Comparison of ENCODE assay signal across 26 cellular contexts in the genomic region with DNA sequence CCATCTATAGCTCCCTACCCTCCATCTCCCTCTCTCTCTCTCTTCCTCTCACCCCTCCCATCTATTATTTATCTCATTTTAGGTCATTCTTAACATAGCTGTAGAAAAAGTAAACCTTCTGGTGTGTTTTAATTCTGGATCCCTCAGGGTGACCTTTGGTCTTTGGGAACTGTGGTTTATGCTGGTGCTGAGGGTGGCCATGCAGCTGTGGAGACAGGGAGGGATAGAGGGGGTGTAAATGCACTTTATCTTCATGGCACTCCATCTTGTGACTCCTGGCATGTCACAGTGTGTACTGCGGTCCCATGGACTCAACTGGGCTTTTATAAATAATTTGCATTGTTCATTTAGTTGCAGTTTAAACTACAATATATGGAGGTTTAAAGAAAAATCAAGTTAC. TPM values are rescaled to one million over a fixed set of nuclear protein-coding genes. Genes with fewer than 3 reads are reported as not detected.
DNase-seq lines count a peak whose midpoint lies in the region; ATAC-seq, FAIRE-seq and TF ChIP-seq lines count a peak whose summit lies in the region.
"Had no signal": no experiment of that assay in that cellular context is flagged by ENCODE, and none has a peak within 500 bp of the region (broad histone marks: within the 10 kb centered on the region; RNA-seq: fewer than 3 reads in every experiment).

No MANE protein-coding gene starts in this region.

- peaks cover 2% of the 10 kb centered on the region for H3K9me3 Mint-ChIP-seq in activated CD4-positive, alpha-beta T cell treated with anti-CD3 and anti-CD28 coated beads, Interleukin-2, amount 10 ng/mL, durations not matched to agents 24 days and 14 days
- peaks cover 2% of the 10 kb centered on the region for H3K9me3 Mint-ChIP-seq in astrocyte (ENCODE audit: unreplicated experiment)
- H3K9me3 Mint-ChIP-seq: CD4-positive, alpha-beta T cell; CD8-positive, alpha-beta memory T cell; GM23338; H9 had no signal

- TF ChIP-seq CTCF in IMR-90 (conservative IDR thresholded peaks at IDR 0.05; ENCODE audit: low read depth, low read length) (no peak), astrocyte (IDR thresholded peaks at IDR 0.05; ENCODE audit: insufficient read depth, low read depth, low read length) (no peak), testis (IDR thresholded peaks at IDR 0.05) (no peak)

- H3K79me2 ChIP-seq in astrocyte (ENCODE audit: insufficient read depth, low read length) = no peaks in the 10 kb centered on the region

- no peak for FAIRE-seq in astrocyte (lab: Jason Lieb, UNC)
- FAIRE-seq: A549, D721Med, GM12878 had no signal

- H3K4me3 ChIP-seq in IMR-90 (ENCODE audit: insufficient read depth, low read depth, low read length) (no peak overlapping the region), astrocyte (ENCODE audit: insufficient read depth, low read depth, low read length) (no peak overlapping the region), testis (no peak overlapping the region)
- H3K4me3 ChIP-seq: A549; BLaER1 treated with 17β-estradiol and CSF1 and Interleukin-3, amounts not matched to agents 10 nM and 100 nM; GM12878; GM23338 had no signal

- no peak overlapping the region for H2BK20ac ChIP-seq in IMR-90 (ENCODE audit: low read depth, low read length)

- dilution Hi-C loops in IMR-90 (cut with HindIII; ENCODE audit: low sequenced_read_pairs, unreplicated experiment) = no loop called here

- in situ Hi-C loops in IMR-90 (cut with MboI; ENCODE audit: low sequenced_read_pairs) = no loop called here

- no peak for DNase-seq in activated CD4-positive, alpha-beta T cell treated with anti-CD3 and anti-CD28 coated beads, Interleukin-2, amount 10 ng/mL, durations not matched to agents 24 days and 14 days
- DNase-seq in activated CD4-positive, alpha-beta T cell treated with anti-CD3 and anti-CD28 coated beads for 48 hours = no peak
- DNase-seq in IMR-90 = peak; percentile 20
- no peak for DNase-seq in astrocyte (ENCODE audit: low read depth)
- peak; percentile 32 for DNase-seq in myocyte (ENCODE audit: low read depth)
- DNase-seq in testis = no peak
- no peak for DNase-seq in cerebellar cortex (ENCODE audit: low spot score)
- DNase-seq: ACHN; AML-193; BE2C; CD4-positive, alpha-beta T cell; CD8-positive, alpha-beta memory T cell; DMS 273 treated with DMSO at 0.1 percent for 48 hours; DMS79; EL; GDM1; H9 had no signal

- peak overlapping the region; percentile 35; the same call in 1 of the 2 replicates for H3K4ac ChIP-seq in IMR-90 (ENCODE audit: low read depth, low read length)

- H3K27ac Mint-ChIP-seq in activated CD4-positive, alpha-beta T cell treated with anti-CD3 and anti-CD28 coated beads, Interleukin-2, amount 10 ng/mL, durations not matched to agents 24 days and 14 days = peak overlapping the region; percentile 39
- peak overlapping the region; percentile 43 for H3K27ac Mint-ChIP-seq in astrocyte (ENCODE audit: unreplicated experiment)
- H3K27ac Mint-ChIP-seq: CD14-positive monocyte; CD4-positive, alpha-beta T cell; CD8-positive, alpha-beta memory T cell; GM23338; H9 had no signal

- H2BK15ac ChIP-seq in IMR-90 (ENCODE audit: low read depth, low read length) = no peak overlapping the region

- H3K4me2 ChIP-seq in IMR-90 (ENCODE audit: low read depth, low read length) = no peak overlapping the region
- H3K4me2 ChIP-seq in astrocyte (ENCODE audit: low read length) = no peak overlapping the region
- H3K4me2 ChIP-seq: A549, GM23338 had no signal

- H3K27ac ChIP-seq in IMR-90 (ENCODE audit: insufficient read depth, low read length) (no peak overlapping the region), astrocyte (ENCODE audit: low read depth, low read length) (no peak overlapping the region), testis (no peak overlapping the region)
- H3K27ac ChIP-seq: 22Rv1; A549; BLaER1 treated with 17β-estradiol and CSF1 and Interleukin-3, amounts not matched to agents 10 nM and 100 nM had no signal

- no peak overlapping the region for H3K56ac ChIP-seq in IMR-90 (ENCODE audit: extremely low read depth, insufficient read depth, low read length)

- no TSS peak for BruUV-seq in IMR-90 (replicated peaks; lab: Mats Ljungman, UMichigan)

- POLR2A ChIA-PET in IMR-90 (lab: Charles Lee; ENCODE audit: unreplicated experiment) = interaction anchor here (0.6 kb wide), 1 partner anchor 22 kb away, joined by 3 read pairs; no protein-coding TSS in a partner anchor

- H2BK5ac ChIP-seq in IMR-90 (ENCODE audit: low read depth, low read length, poor library complexity, severe bottlenecking) = no peak overlapping the region

- no peak for TF ChIP-seq POLR2A in IMR-90 (IDR thresholded peaks at IDR 0.05; ENCODE audit: low read depth, low read length)
- TF ChIP-seq POLR2A in testis (IDR thresholded peaks at IDR 0.05) = no peak

- H3K36me3 Mint-ChIP-seq in activated CD4-positive, alpha-beta T cell treated with anti-CD3 and anti-CD28 coated beads, Interleukin-2, amount 10 ng/mL, durations not matched to agents 24 days and 14 days (ENCODE audit: low read depth) = no peaks in the 10 kb centered on the region
- H3K36me3 Mint-ChIP-seq in astrocyte (ENCODE audit: low read depth, unreplicated experiment) = no peaks in the 10 kb centered on the region
- H3K36me3 Mint-ChIP-seq: CD14-positive monocyte; CD8-positive, alpha-beta memory T cell had no signal

- H2AK5ac ChIP-seq in IMR-90 (ENCODE audit: low read depth, low read length) = peak overlapping the region; percentile 83; the same call in 1 of the 2 replicates

- WGBS in IMR-90 (ENCODE audit: extremely low coverage in 2 of 2, insufficient read length in 1 of 2), 2 experiments = no CpG with 5 or more reads among the region's 1 CpG
- WGBS in testis, 2 donors = 80 to 81% methylated on average over 1 of the region's 1 CpG

- intact Hi-C loops in activated CD4-positive, alpha-beta T cell treated with anti-CD3 and anti-CD28 coated beads, Interleukin-2, amount 10 ng/mL, durations not matched to agents 24 days and 14 days (cut with micrococcal nuclease) = loop anchor here (5.0 kb wide), 1 partner anchor 292 kb away; no protein-coding TSS in a partner anchor
- intact Hi-C loops in IMR-90 (cut with micrococcal nuclease) (no loop called here), testis (cut with DNase I; ENCODE audit: low total_unique reads) (no loop called here)

- peak; percentile 53 for ATAC-seq in IMR-90 (ENCODE audit: low read depth)
- ATAC-seq in HG03342 (IDR thresholded peaks at IDR 0.05; ENCODE audit: unreplicated experiment) = no peak
- ATAC-seq: A549, GM12878, GM23338, HCT116 had no signal

- H2BK120ac ChIP-seq in IMR-90 (ENCODE audit: low read depth, low read length) = no peak overlapping the region

- H4K5ac ChIP-seq in IMR-90 (ENCODE audit: low read depth, low read length) = no peak overlapping the region

- no peak overlapping the region for H4K8ac ChIP-seq in IMR-90 (ENCODE audit: low read depth in 2 of 2, low read length in 2 of 2)

- TF ChIP-seq RAD21 in IMR-90 (IDR thresholded peaks at IDR 0.05; ENCODE audit: low read length) = no peak

- H3K4me1 ChIP-seq in IMR-90 (ENCODE audit: control insufficient read depth, insufficient read depth, low read length) = peaks cover 9% of the 10 kb centered on the region
- H3K4me1 ChIP-seq in astrocyte (ENCODE audit: insufficient read depth, low read length) = no peaks in the 10 kb centered on the region
- H3K4me1 ChIP-seq in testis = no peaks in the 10 kb centered on the region
- H3K4me1 ChIP-seq: A549, BE2C had no signal

- H3K4me1 Mint-ChIP-seq in activated CD4-positive, alpha-beta T cell treated with anti-CD3 and anti-CD28 coated beads, Interleukin-2, amount 10 ng/mL, durations not matched to agents 24 days and 14 days = peaks cover 27% of the 10 kb centered on the region
- peaks cover 8% of the 10 kb centered on the region for H3K4me1 Mint-ChIP-seq in astrocyte (ENCODE audit: low read depth, unreplicated experiment)
- H3K4me1 Mint-ChIP-seq: GM23338, H9 had no signal

- H2AFZ ChIP-seq in IMR-90 (replicated peaks; ENCODE audit: low read length, poor library complexity) = no peak overlapping the region
- no peak overlapping the region for H2AFZ ChIP-seq in astrocyte (ENCODE audit: low read depth, low read length)
- H2AFZ ChIP-seq: GM23338 had no signal

- no peaks in the 10 kb centered on the region for H3K79me1 ChIP-seq in IMR-90 (ENCODE audit: low read depth in 1 of 2, low read length in 2 of 2)

- no peaks in the 10 kb centered on the region for H3K9me1 ChIP-seq in IMR-90 (ENCODE audit: insufficient read depth, low read length)

- no peaks in the 10 kb centered on the region for H4K20me1 ChIP-seq in IMR-90 (ENCODE audit: insufficient read depth, low read length)
- H4K20me1 ChIP-seq in astrocyte (ENCODE audit: insufficient read depth, low read length) = no peaks in the 10 kb centered on the region
- H4K20me1 ChIP-seq: BLaER1 treated with 17β-estradiol and CSF1 and Interleukin-3, amounts not matched to agents 10 nM and 100 nM had no signal

- H3K27me3 Mint-ChIP-seq in activated CD4-positive, alpha-beta T cell treated with anti-CD3 and anti-CD28 coated beads, Interleukin-2, amount 10 ng/mL, durations not matched to agents 24 days and 14 days = no peaks in the 10 kb centered on the region
- no peaks in the 10 kb centered on the region for H3K27me3 Mint-ChIP-seq in astrocyte (ENCODE audit: low read depth, unreplicated experiment)
- H3K27me3 Mint-ChIP-seq: CD4-positive, alpha-beta T cell; CD8-positive, alpha-beta memory T cell had no signal

- H3K23ac ChIP-seq in IMR-90 (ENCODE audit: low read depth, low read length) = no peak overlapping the region

- H3K27me3 ChIP-seq in IMR-90 (ENCODE audit: control insufficient read depth, insufficient read depth, low read length) (no peaks in the 10 kb centered on the region), astrocyte (ENCODE audit: insufficient read depth, low read length) (no peaks in the 10 kb centered on the region), testis (no peaks in the 10 kb centered on the region)
- H3K27me3 ChIP-seq: BE2C; BLaER1 treated with 17β-estradiol and CSF1 and Interleukin-3, amounts not matched to agents 10 nM and 100 nM had no signal

- 0 out of 2 replicates have a peak overlapping the region, but pooled peaks have one; percentile 10 for H3K14ac ChIP-seq in IMR-90 (replicated peaks; ENCODE audit: low read depth, low read length)

- no peak overlapping the region for H3K18ac ChIP-seq in IMR-90 (ENCODE audit: low read depth, low read length)

- H2AK9ac ChIP-seq in IMR-90 (replicated peaks; ENCODE audit: low read depth, low read length, poor library complexity) = no peak overlapping the region

- no peak overlapping the region for H3K4me3 Mint-ChIP-seq in activated CD4-positive, alpha-beta T cell treated with anti-CD3 and anti-CD28 coated beads, Interleukin-2, amount 10 ng/mL, durations not matched to agents 24 days and 14 days
- no peak overlapping the region for H3K4me3 Mint-ChIP-seq in astrocyte (ENCODE audit: unreplicated experiment)
- H3K4me3 Mint-ChIP-seq: CD14-positive monocyte; CD4-positive, alpha-beta T cell; CD8-positive, alpha-beta memory T cell; GM23338; H9 had no signal

- H3K36me3 ChIP-seq in IMR-90 (ENCODE audit: control insufficient read depth, insufficient read depth, low read length) (no peaks in the 10 kb centered on the region), astrocyte (ENCODE audit: insufficient read depth, low read length) (no peaks in the 10 kb centered on the region), testis (ENCODE audit: low read depth, missing control alignments) (no peaks in the 10 kb centered on the region)
- H3K36me3 ChIP-seq: BE2C; BLaER1 treated with 17β-estradiol and CSF1 and Interleukin-3, amounts not matched to agents 10 nM and 100 nM had no signal

- H3K9ac ChIP-seq in IMR-90 (ENCODE audit: low read depth, low read length) (no peak overlapping the region), astrocyte (ENCODE audit: low read length) (no peak overlapping the region)
- H3K9ac ChIP-seq: BLaER1 treated with 17β-estradiol and CSF1 and Interleukin-3, amounts not matched to agents 10 nM and 100 nM had no signal

- CTCF ChIA-PET in IMR-90 (lab: Yijun Ruan, JAX) = interaction anchor here (1.2 kb wide), 1 partner anchor 517 kb away, joined by 3 read pairs; no protein-coding TSS in a partner anchor

- H3K9me3 ChIP-seq in IMR-90 (ENCODE audit: control insufficient read depth, insufficient read depth, low read length) = no peaks in the 10 kb centered on the region
- no peaks in the 10 kb centered on the region for H3K9me3 ChIP-seq in astrocyte (ENCODE audit: insufficient read depth, low read depth, low read length)
- H3K9me3 ChIP-seq in testis = no peaks in the 10 kb centered on the region
- H3K9me3 ChIP-seq: A549, BE2C had no signal

- no peak overlapping the region for H4K91ac ChIP-seq in IMR-90 (ENCODE audit: insufficient read depth, low read depth, low read length)

RNA-seq across cellular contexts. Expression of a gene that starts 50.2 kb away (rescaled TPM):
- 100 and 101 TPM in 2 replicates for total RNA-seq in activated CD4-positive, alpha-beta T cell treated with anti-CD3 and anti-CD28 coated beads, Interleukin-2, amount 10 ng/mL, durations not matched to agents 24 days and 14 days
- total RNA-seq in IMR-90 (2012; rRNA removed) = 16.7 and 56.5 TPM in 2 replicates
- 34.5 and 45.0 TPM in 2 replicates for polyA plus RNA-seq in IMR-90 (2012; rRNA removed)
- 33.2 and 58.6 TPM in 2 replicates for polyA plus RNA-seq in IMR-90 (2012; cell fraction: cytosol; rRNA removed)
- 85.5 and 137 TPM in 2 replicates for polyA plus RNA-seq in IMR-90 (2012; cell fraction: nucleus; rRNA removed; ENCODE audit: low replicate concordance)
- total RNA-seq in astrocyte = 84.6 and 94.1 TPM in 2 replicates
- 166 and 221 TPM in 2 replicates for total RNA-seq in myocyte
- 81.3 TPM for polyA plus RNA-seq in myocyte (2012)
- 10 to 100 TPM; 24.3 to 28.7 TPM for total RNA-seq in testis
- polyA plus RNA-seq in testis (ENCODE audit: insufficient read depth, low read depth, low replicate concordance) = 11.1 TPM

Comparison
In these comparisons a context has a peak if more than half of its experiments do, and no peak if none do; other contexts are left out.
1. DNase-seq: peak in IMR-90 (single experiment) and myocyte (single experiment); none in activated CD4-positive, alpha-beta T cell treated with anti-CD3 and anti-CD28 coated beads, Interleukin-2, amount 10 ng/mL, durations not matched to agents 24 days and 14 days (single experiment), activated CD4-positive, alpha-beta T cell treated with anti-CD3 and anti-CD28 coated beads for 48 hours (single experiment), astrocyte (single experiment), testis (single experiment) and cerebellar cortex (single experiment).